Comparison of ENCODE assay signal across 1 cellular context in the genomic region with DNA sequence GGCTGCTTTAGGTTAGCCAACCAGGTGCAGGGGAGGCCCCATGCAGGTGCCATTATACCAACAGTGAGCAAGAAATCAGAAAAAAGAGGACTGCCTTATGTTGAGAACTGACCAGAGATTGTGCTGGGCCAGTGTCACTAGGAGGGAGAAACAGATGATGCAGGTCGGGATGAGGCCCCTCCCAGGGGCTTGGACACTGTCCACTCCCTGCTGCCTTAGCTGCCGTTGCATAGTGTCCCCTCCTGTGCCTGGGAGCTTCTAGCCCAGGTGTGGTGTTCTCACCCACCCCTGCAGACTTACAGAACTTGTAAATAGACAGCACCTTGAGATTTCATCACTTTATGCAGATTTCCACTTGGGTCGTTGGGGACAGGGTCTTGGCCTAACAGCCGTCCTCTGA.
TF ChIP-seq lines count a peak whose summit lies in the region.

No MANE protein-coding gene starts in this region.

TF ChIP-seq in HepG2, 621 proteins besides CTCF, POLR2A, EP300 and RAD21:
- TF ChIP-seq ZNF317 (CRISPR knock-in tag; IDR thresholded peaks at IDR 0.05) (no peak), ZNF776 (CRISPR knock-in tag; IDR thresholded peaks at IDR 0.05) (no peak), TSC22D2 (CRISPR knock-in tag; IDR thresholded peaks at IDR 0.05; ENCODE audit: borderline replicate concordance) (no peak), HOXD1 (CRISPR knock-in tag; IDR thresholded peaks at IDR 0.05) (no peak), PHF21A (CRISPR knock-in tag; IDR thresholded peaks at IDR 0.05) (no peak), DNMT3B (CRISPR knock-in tag; conservative IDR thresholded peaks at IDR 0.05) (no peak), NKX3-1 (CRISPR knock-in tag; IDR thresholded peaks at IDR 0.05) (no peak), ZNF737 (CRISPR knock-in tag; IDR thresholded peaks at IDR 0.05; ENCODE audit: borderline replicate concordance) (no peak), ZNF558 (CRISPR knock-in tag; IDR thresholded peaks at IDR 0.05; ENCODE audit: borderline replicate concordance) (no peak), SIN3A (IDR thresholded peaks at IDR 0.05; ENCODE audit: borderline replicate concordance, low read depth, low read length) (no peak), ZNF20 (CRISPR knock-in tag; IDR thresholded peaks at IDR 0.05) (no peak), ZNF598 (CRISPR knock-in tag; IDR thresholded peaks at IDR 0.05; ENCODE audit: borderline replicate concordance) (no peak), ZBTB21 (CRISPR knock-in tag; IDR thresholded peaks at IDR 0.05) (no peak), HDAC6 (IDR thresholded peaks at IDR 0.05; ENCODE audit: low read depth, low read length) (no peak), NR1H2 (CRISPR knock-in tag; IDR thresholded peaks at IDR 0.05; ENCODE audit: borderline replicate concordance, low read depth) (no peak), HHEX (CRISPR knock-in tag; IDR thresholded peaks at IDR 0.05) (no peak)
- TF ChIP-seq, protein P1, sequence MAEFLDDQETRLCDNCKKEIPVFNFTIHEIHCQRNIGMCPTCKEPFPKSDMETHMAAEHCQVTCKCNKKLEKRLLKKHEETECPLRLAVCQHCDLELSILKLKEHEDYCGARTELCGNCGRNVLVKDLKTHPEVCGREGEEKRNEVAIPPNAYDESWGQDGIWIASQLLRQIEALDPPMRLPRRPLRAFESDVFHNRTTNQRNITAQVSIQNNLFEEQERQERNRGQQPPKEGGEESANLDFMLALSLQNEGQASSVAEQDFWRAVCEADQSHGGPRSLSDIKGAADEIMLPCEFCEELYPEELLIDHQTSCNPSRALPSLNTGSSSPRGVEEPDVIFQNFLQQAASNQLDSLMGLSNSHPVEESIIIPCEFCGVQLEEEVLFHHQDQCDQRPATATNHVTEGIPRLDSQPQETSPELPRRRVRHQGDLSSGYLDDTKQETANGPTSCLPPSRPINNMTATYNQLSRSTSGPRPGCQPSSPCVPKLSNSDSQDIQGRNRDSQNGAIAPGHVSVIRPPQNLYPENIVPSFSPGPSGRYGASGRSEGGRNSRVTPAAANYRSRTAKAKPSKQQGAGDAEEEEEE (CRISPR knock-in tag; IDR thresholded peaks at IDR 0.05; ENCODE audit: borderline replicate concordance), result no peak
